Comparison of ENCODE assay signal across 16 cellular contexts in the genomic region with DNA sequence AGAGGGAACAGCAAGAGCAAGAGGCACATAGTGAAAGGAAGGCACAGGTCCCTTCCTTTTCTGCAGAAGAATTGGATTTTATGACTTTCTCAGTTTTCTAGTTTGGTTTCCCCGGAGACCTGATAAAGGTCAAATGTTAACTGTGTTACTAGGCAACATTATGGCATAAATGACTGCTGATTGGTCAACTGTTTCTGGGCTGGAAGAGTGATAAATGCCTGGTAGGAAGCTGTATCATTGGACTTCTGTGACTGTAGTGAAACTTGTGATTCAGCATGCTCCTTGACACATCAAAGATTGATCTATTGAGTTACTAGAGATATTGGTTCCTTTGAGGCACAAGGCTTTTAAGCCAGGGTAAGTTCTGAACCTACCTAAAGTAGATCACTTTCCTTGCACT. TPM values are rescaled to one million over a fixed set of nuclear protein-coding genes. Genes with fewer than 3 reads are reported as not detected.
DNase-seq lines count a peak whose midpoint lies in the region; ATAC-seq and TF ChIP-seq lines count a peak whose summit lies in the region.
"Had no signal": no experiment of that assay in that cellular context is flagged by ENCODE, and none has a peak within 500 bp of the region (broad histone marks: within the 10 kb centered on the region; RNA-seq: fewer than 3 reads in every experiment).

No MANE protein-coding gene starts in this region.

- H3K27me3 ChIP-seq in foreskin keratinocyte: no peaks in the 10 kb centered on the region

- TF ChIP-seq CTCF in activated CD8-positive, alpha-beta T cell treated with anti-CD3 and anti-CD28 coated beads for 36 hours (IDR thresholded peaks at IDR 0.05): no peak
- TF ChIP-seq CTCF in foreskin keratinocyte (conservative IDR thresholded peaks at IDR 0.05): no peak

- CTCF ChIA-PET in activated CD8-positive, alpha-beta T cell treated with anti-CD3 and anti-CD28 coated beads for 36 hours (lab: Charles Lee): no interaction called here

- no peak overlapping the region for H3K27ac ChIP-seq in foreskin keratinocyte
- H3K27ac ChIP-seq: lower lobe of right lung had no signal

- no peaks in the 10 kb centered on the region for H3K4me1 ChIP-seq in foreskin keratinocyte

- intact Hi-C loops in activated CD8-positive, alpha-beta T cell treated with anti-CD3 and anti-CD28 coated beads for 36 hours (cut with micrococcal nuclease): no loop called here

- peak overlapping the region; percentile 80 for H3K27ac Mint-ChIP-seq in activated T-cell treated with anti-CD3 and anti-CD28 coated beads, Interleukin-2, amount 50 U/mL, for 72 hours
- peak overlapping the region; percentile 66 for H3K27ac Mint-ChIP-seq in activated CD8-positive, alpha-beta T cell treated with anti-CD3 and anti-CD28 coated beads for 36 hours
- H3K27ac Mint-ChIP-seq in stimulated activated naive CD8-positive, alpha-beta T cell treated with anti-CD3 and anti-CD28 coated beads, Interleukin-15, Interleukin-2, amounts not matched to agents 100 ng/mL and 50 ng/mL, for 24 hours: peak overlapping the region; percentile 80
- H3K27ac Mint-ChIP-seq: nephron had no signal

- POLR2A ChIA-PET in activated CD8-positive, alpha-beta T cell treated with anti-CD3 and anti-CD28 coated beads for 36 hours (lab: Charles Lee): interaction anchor here (1.0 kb wide), 2 partner anchors 51 to 56 kb away, joined by 3 to 4 read pairs; partner anchors contain the start of gene LRRC8C

- peaks cover 26 to 55% of the 10 kb centered on the region in 2 donors for H3K36me3 Mint-ChIP-seq in activated T-cell treated with anti-CD3 and anti-CD28 coated beads, Interleukin-2, amount 50 U/mL, for 72 hours (ENCODE audit: insufficient read depth in 2 of 2)
- peaks cover 76% of the 10 kb centered on the region for H3K36me3 Mint-ChIP-seq in activated CD8-positive, alpha-beta T cell treated with anti-CD3 and anti-CD28 coated beads for 36 hours (ENCODE audit: low read depth)
- H3K36me3 Mint-ChIP-seq in stimulated activated naive CD8-positive, alpha-beta T cell treated with anti-CD3 and anti-CD28 coated beads, Interleukin-15, Interleukin-2, amounts not matched to agents 100 ng/mL and 50 ng/mL, for 24 hours (ENCODE audit: low read depth): peaks cover 86% of the 10 kb centered on the region

- peaks cover 4 to 5% of the 10 kb centered on the region in 2 donors for H3K9me3 Mint-ChIP-seq in activated T-cell treated with anti-CD3 and anti-CD28 coated beads, Interleukin-2, amount 50 U/mL, for 72 hours
- H3K9me3 Mint-ChIP-seq in activated CD8-positive, alpha-beta T cell treated with anti-CD3 and anti-CD28 coated beads for 36 hours: peaks cover 6% of the 10 kb centered on the region
- peaks cover 9% of the 10 kb centered on the region for H3K9me3 Mint-ChIP-seq in stimulated activated naive CD8-positive, alpha-beta T cell treated with anti-CD3 and anti-CD28 coated beads, Interleukin-15, Interleukin-2, amounts not matched to agents 100 ng/mL and 50 ng/mL, for 24 hours

- peak; percentile 54 to 74 for ATAC-seq in activated T-cell treated with anti-CD3 and anti-CD28 coated beads, Interleukin-2, amount 50 U/mL, for 72 hours (replicated peaks in 1 of 2)
- peak; percentile 40 for ATAC-seq in activated CD8-positive, alpha-beta T cell treated with anti-CD3 and anti-CD28 coated beads for 36 hours
- ATAC-seq in foreskin keratinocyte (peak; percentile 19), GM19463 (IDR thresholded peaks at IDR 0.05; ENCODE audit: unreplicated experiment) (no peak), HG02759 (IDR thresholded peaks at IDR 0.05; ENCODE audit: unreplicated experiment) (no peak), HG02588 (IDR thresholded peaks at IDR 0.05; ENCODE audit: unreplicated experiment) (no peak)
- ATAC-seq: lower lobe of right lung had no signal

- H3K4me1 Mint-ChIP-seq in activated T-cell treated with anti-CD3 and anti-CD28 coated beads, Interleukin-2, amount 50 U/mL, for 72 hours (ENCODE audit: low read depth): peaks cover 84% of the 10 kb centered on the region
- H3K4me1 Mint-ChIP-seq in activated CD8-positive, alpha-beta T cell treated with anti-CD3 and anti-CD28 coated beads for 36 hours (ENCODE audit: low read depth): peaks cover 78% of the 10 kb centered on the region
- peaks cover 89% of the 10 kb centered on the region for H3K4me1 Mint-ChIP-seq in stimulated activated naive CD8-positive, alpha-beta T cell treated with anti-CD3 and anti-CD28 coated beads, Interleukin-15, Interleukin-2, amounts not matched to agents 100 ng/mL and 50 ng/mL, for 24 hours (ENCODE audit: low read depth)
- H3K4me1 Mint-ChIP-seq: nephron had no signal

- H3K27me3 Mint-ChIP-seq in activated T-cell treated with anti-CD3 and anti-CD28 coated beads, Interleukin-2, amount 50 U/mL, for 72 hours (ENCODE audit: low read depth): no peaks in the 10 kb centered on the region
- no peaks in the 10 kb centered on the region for H3K27me3 Mint-ChIP-seq in activated CD8-positive, alpha-beta T cell treated with anti-CD3 and anti-CD28 coated beads for 36 hours
- no peaks in the 10 kb centered on the region for H3K27me3 Mint-ChIP-seq in stimulated activated naive CD8-positive, alpha-beta T cell treated with anti-CD3 and anti-CD28 coated beads, Interleukin-15, Interleukin-2, amounts not matched to agents 100 ng/mL and 50 ng/mL, for 24 hours

- H3K4me3 Mint-ChIP-seq in activated T-cell treated with anti-CD3 and anti-CD28 coated beads, Interleukin-2, amount 50 U/mL, for 72 hours: peak overlapping the region in 1 of 2 donors; percentile 12
- no peak overlapping the region for H3K4me3 Mint-ChIP-seq in activated CD8-positive, alpha-beta T cell treated with anti-CD3 and anti-CD28 coated beads for 36 hours
- H3K4me3 Mint-ChIP-seq in stimulated activated naive CD8-positive, alpha-beta T cell treated with anti-CD3 and anti-CD28 coated beads, Interleukin-15, Interleukin-2, amounts not matched to agents 100 ng/mL and 50 ng/mL, for 24 hours: peak overlapping the region; percentile 36
- H3K4me3 Mint-ChIP-seq: nephron had no signal

- DNase-seq in activated T-cell treated with anti-CD3 and anti-CD28 coated beads, Interleukin-2, amount 50 U/mL, for 72 hours: no peak
- DNase-seq in activated T-cell treated with anti-CD3 and anti-CD28 coated beads for 4 hours (no peak), foreskin keratinocyte (no peak)
- no peak for DNase-seq in activated CD8-positive, alpha-beta T cell treated with anti-CD3 and anti-CD28 coated beads for 36 hours
- DNase-seq: amniotic stem cell, DMS79, KBM-7, lower lobe of right lung, NCI-H1694 treated with DMSO at 0.1 percent for 48 hours, NCI-H446 treated with DMSO at 0.1 percent for 48 hours, SIG-M5 had no signal

RNA-seq across cellular contexts. Expression of gene LRRC8C, which starts 55.7 kb away (rescaled TPM):
- 10 to 100 TPM; 33.1 to 36.7 TPM for total RNA-seq in activated T-cell treated with anti-CD3 and anti-CD28 coated beads, Interleukin-2, amount 50 U/mL, for 72 hours
- total RNA-seq in activated CD8-positive, alpha-beta T cell treated with anti-CD3 and anti-CD28 coated beads for 36 hours: 10 to 100 TPM; 34.4 to 37.4 TPM
- 23.2 and 27.9 TPM in 2 replicates for total RNA-seq in foreskin keratinocyte
- polyA plus RNA-seq in foreskin keratinocyte: 7.1 and 7.6 TPM in 2 replicates

Comparison
In these comparisons a context has a peak if more than half of its experiments do, and no peak if none do; other contexts are left out.
1. ATAC-seq: peak in activated T-cell treated with anti-CD3 and anti-CD28 coated beads, Interleukin-2, amount 50 U/mL, for 72 hours (2 of 2), activated CD8-positive, alpha-beta T cell treated with anti-CD3 and anti-CD28 coated beads for 36 hours (single experiment) and foreskin keratinocyte (single experiment); none in GM19463 (single experiment), HG02759 (single experiment) and HG02588 (single experiment).
2. Peak in every context shown above with its lines, with median percentiles within 50 percentile points of each other: H3K27ac Mint-ChIP-seq.